In the genomic region with DNA sequence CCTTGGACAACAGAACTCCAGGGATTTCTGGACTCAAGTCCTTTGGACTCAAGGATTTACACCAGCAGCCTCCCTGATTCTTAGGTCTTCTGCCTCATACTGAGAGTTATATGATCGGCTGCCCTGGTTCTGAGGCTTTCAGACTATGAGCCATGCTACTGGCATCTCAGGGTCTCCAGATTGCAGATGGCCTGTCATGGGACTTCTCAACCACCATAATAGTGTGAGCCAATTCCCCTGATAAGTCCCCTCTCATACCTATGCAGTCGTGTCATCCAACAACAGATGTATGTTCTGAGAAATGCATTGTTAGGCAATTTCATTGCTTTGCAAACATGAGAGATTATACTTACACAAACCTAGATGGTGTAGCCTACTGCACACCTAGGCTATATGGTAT, we compare ENCODE assay signal across 26 cellular contexts.
DNase-seq lines count a peak whose midpoint lies in the region; TF ChIP-seq lines count a peak whose summit lies in the region.
"Had no signal": no experiment of that assay in that cellular context is flagged by ENCODE, and none has a peak within 500 bp of the region (broad histone marks: within the 10 kb centered on the region; RNA-seq: fewer than 3 reads in every experiment).

No MANE protein-coding gene starts in this region.

- DNase-seq in NCI-H748 (lab: John Stamatoyannopoulos, UW; ENCODE audit: unreplicated experiment) = peak; percentile 11
- DNase-seq in NCI-H748 treated with DMSO at 0.1 percent for 48 hours (lab: John Stamatoyannopoulos, UW) = no peak
- DNase-seq in brain microvascular endothelial cell = peak; percentile 87
- peak; percentile 80 for DNase-seq in iris pigment epithelial cell (ENCODE audit: low read depth)
- no peak for DNase-seq in GM03348 (ENCODE audit: low spot score)
- no peak for DNase-seq in SK-N-DZ (ENCODE audit: low spot score)
- DNase-seq in NCI-H2196 treated with DMSO at 0.1 percent for 48 hours (lab: John Stamatoyannopoulos, UW; ENCODE audit: unreplicated experiment) = no peak
- no peak for DNase-seq in UCSD-AML1 (lab: John Stamatoyannopoulos, UW; ENCODE audit: unreplicated experiment)
- DNase-seq: activated CD4-positive, alpha-beta T cell treated with anti-CD3 and anti-CD28 coated beads for 48 hours; activated naive CD8-positive, alpha-beta T cell treated with anti-CD3 and anti-CD28 coated beads, Interleukin-2, amount 50 U/mL, for 24 hours; Calu3; central memory CD4-positive, alpha-beta T cell; erythroblast; heart left ventricle; immature natural killer cell; MG63; naive thymus-derived CD8-positive, alpha-beta T cell; NCI-H1694 treated with DMSO at 0.1 percent for 48 hours; RPMI8226; stimulated activated naive CD4-positive, alpha-beta T cell treated with Interleukin-2 at 50 U/mL for 16 hours had no signal

- no peaks in the 10 kb centered on the region for H3K36me3 ChIP-seq in brain microvascular endothelial cell (replicated peaks)
- H3K36me3 ChIP-seq: BLaER1, heart left ventricle, MG63, tibial nerve had no signal

- no peaks in the 10 kb centered on the region for H3K27me3 ChIP-seq in brain microvascular endothelial cell (replicated peaks)
- H3K27me3 ChIP-seq: BLaER1, heart left ventricle, MG63, tibial nerve had no signal

- no peak overlapping the region for H3K27ac ChIP-seq in brain microvascular endothelial cell
- H3K27ac ChIP-seq: 22Rv1, BLaER1, heart left ventricle, parathyroid adenoma, tibial nerve had no signal

- no peak for TF ChIP-seq CTCF in brain microvascular endothelial cell (IDR thresholded peaks at IDR 0.05; ENCODE audit: low read depth, low read length, missing control alignments)

- in situ Hi-C loops in brain microvascular endothelial cell (cut with HindIII; ENCODE audit: low pct_ligation_motif_present, low sequenced_read_pairs) = no loop called here

- no peak overlapping the region for H3K4me3 ChIP-seq in brain microvascular endothelial cell (ENCODE audit: low read depth, low read length)
- H3K4me3 ChIP-seq: BLaER1, GM23338, heart left ventricle, lung, MG63, tibial nerve had no signal

Comparison
In these comparisons a context has a peak if more than half of its experiments do, and no peak if none do; other contexts are left out.
1. DNase-seq: peak in NCI-H748 (single experiment), brain microvascular endothelial cell (single experiment) and iris pigment epithelial cell (single experiment); none in NCI-H748 treated with DMSO at 0.1 percent for 48 hours (single experiment), GM03348 (single experiment), SK-N-DZ (single experiment), NCI-H2196 treated with DMSO at 0.1 percent for 48 hours (single experiment) and UCSD-AML1 (single experiment).